20 cellular contexts compared by ENCODE assay signal in genomic region chr13:98447130-98447529, GRCh38.
DNase-seq lines count a peak whose midpoint lies in the region; ATAC-seq and TF ChIP-seq lines count a peak whose summit lies in the region.
"Had no signal": no experiment of that assay in that cellular context is flagged by ENCODE, and none has a peak within 500 bp of the region (broad histone marks: within the 10 kb centered on the region; RNA-seq: fewer than 3 reads in every experiment).

No MANE protein-coding gene starts in this region.

- no peaks in the 10 kb centered on the region for H3K9me3 ChIP-seq in CD4-positive, alpha-beta memory T cell (ENCODE audit: control insufficient read depth in 1 of 2, low read length in 2 of 2)
- H3K9me3 ChIP-seq: SK-N-SH, thyroid gland had no signal

- H3K4me1 Mint-ChIP-seq in CD4-positive, alpha-beta memory T cell, result peaks cover 21 to 51% (median 37%) of the 10 kb centered on the region in 4 donors
- H3K4me1 Mint-ChIP-seq in GM23338 (peaks cover 43% of the 10 kb centered on the region), brain (peaks cover 48% of the 10 kb centered on the region), nephron progenitor cell (peaks cover 61% of the 10 kb centered on the region)
- peaks cover 22% of the 10 kb centered on the region for H3K4me1 Mint-ChIP-seq in activated CD8-positive, alpha-beta memory T cell treated with anti-CD3 and anti-CD28 coated beads, Interleukin-2, amount 10 ng/mL, durations not matched to agents 7 days and 5 days

- POLR2A ChIA-PET in CD4-positive, alpha-beta memory T cell (lab: Charles Lee; ENCODE audit: partially characterized antibody), result interaction anchor here (1.5 to 2.9 kb wide), 2 partner anchors 131 to 205 kb away, joined by 3 to 38 read pairs; no protein-coding TSS in a partner anchor

- H3K79me2 ChIP-seq in GM23338 (replicated peaks; ENCODE audit: insufficient read depth), result peaks cover 7% of the 10 kb centered on the region; the same call in 1 of the 2 replicates

- H3K27me3 Mint-ChIP-seq in CD4-positive, alpha-beta memory T cell, result no peaks in the 10 kb centered on the region
- H3K27me3 Mint-ChIP-seq in GM23338 (ENCODE audit: insufficient read depth, low read depth, poor library complexity) (peaks cover 40% of the 10 kb centered on the region), brain (no peaks in the 10 kb centered on the region), nephron progenitor cell (ENCODE audit: low read depth, poor library complexity) (peaks cover 6% of the 10 kb centered on the region)
- H3K27me3 Mint-ChIP-seq in activated CD8-positive, alpha-beta memory T cell treated with anti-CD3 and anti-CD28 coated beads, Interleukin-2, amount 10 ng/mL, durations not matched to agents 7 days and 5 days, result no peaks in the 10 kb centered on the region
- H3K27me3 Mint-ChIP-seq: dendritic cell treated with granulocyte-macrophage colony-stimulating factor and Interleukin-4, amounts not matched to agents 40 ng/mL and 50 ng/mL, for 4 days had no signal

- ATAC-seq in GM23338 (no peak), GM21447 (IDR thresholded peaks at IDR 0.05; ENCODE audit: unreplicated experiment) (no peak)
- no peak for ATAC-seq in activated CD8-positive, alpha-beta memory T cell treated with anti-CD3 and anti-CD28 coated beads, Interleukin-2, amount 10 ng/mL, durations not matched to agents 7 days and 5 days

- peak overlapping the region; percentile 36 to 92 (median 64) for H3K27ac Mint-ChIP-seq in CD4-positive, alpha-beta memory T cell
- peak overlapping the region; percentile 67 for H3K27ac Mint-ChIP-seq in GM23338
- H3K27ac Mint-ChIP-seq in brain, result peak overlapping the region in 4 of 5 experiments; percentile 12 to 86 (median 66)
- peak overlapping the region; percentile 96 for H3K27ac Mint-ChIP-seq in nephron progenitor cell
- H3K27ac Mint-ChIP-seq in activated CD8-positive, alpha-beta memory T cell treated with anti-CD3 and anti-CD28 coated beads, Interleukin-2, amount 10 ng/mL, durations not matched to agents 7 days and 5 days, result no peak overlapping the region
- H3K27ac Mint-ChIP-seq: dendritic cell treated with granulocyte-macrophage colony-stimulating factor and Interleukin-4, amounts not matched to agents 40 ng/mL and 50 ng/mL, for 4 days had no signal

- H4K20me1 ChIP-seq in GM23338 (replicated peaks; ENCODE audit: insufficient read depth), result no peaks in the 10 kb centered on the region; the same call in 1 of the 2 replicates

- H3K27me3 ChIP-seq in CD4-positive, alpha-beta memory T cell (ENCODE audit: insufficient read depth, low read length), result no peaks in the 10 kb centered on the region
- no peaks in the 10 kb centered on the region for H3K27me3 ChIP-seq in GM23338 (ENCODE audit: insufficient read depth)
- H3K27me3 ChIP-seq: thyroid gland had no signal

- no peak for DNase-seq in CD4-positive, alpha-beta memory T cell
- DNase-seq in GM23338 (ENCODE audit: low spot score) (no peak), nephron progenitor cell (no peak), hippocampal formation (lab: John Stamatoyannopoulos, UW) (no peak)
- no peak for DNase-seq in activated CD8-positive, alpha-beta memory T cell treated with anti-CD3 and anti-CD28 coated beads, Interleukin-2, amount 10 ng/mL, durations not matched to agents 7 days and 5 days
- DNase-seq: activated CD8-positive, alpha-beta memory T cell treated with anti-CD3 and anti-CD28 coated beads for 24 hours; head of caudate nucleus; MV-4-11; NCI-H187; NCI-H526 treated with DMSO at 0.1 percent for 48 hours; RPMI8226; SK-N-SH; stimulated activated naive CD4-positive, alpha-beta T cell treated with Interleukin-2 at 50 U/mL for 16 hours; thyroid gland; WERI-Rb-1 had no signal

- H3F3A ChIP-seq in GM23338 (replicated peaks; ENCODE audit: low read depth), result peaks cover 7% of the 10 kb centered on the region; the same call in 1 of the 2 replicates

- H3K36me3 Mint-ChIP-seq in CD4-positive, alpha-beta memory T cell, result peaks cover 29 to 37% of the 10 kb centered on the region in 2 donors
- peaks cover 41% of the 10 kb centered on the region for H3K36me3 Mint-ChIP-seq in GM23338 (ENCODE audit: low read depth)
- peaks cover 56% of the 10 kb centered on the region for H3K36me3 Mint-ChIP-seq in brain
- peaks cover 47% of the 10 kb centered on the region for H3K36me3 Mint-ChIP-seq in nephron progenitor cell (ENCODE audit: low read depth)
- peaks cover 7% of the 10 kb centered on the region for H3K36me3 Mint-ChIP-seq in activated CD8-positive, alpha-beta memory T cell treated with anti-CD3 and anti-CD28 coated beads, Interleukin-2, amount 10 ng/mL, durations not matched to agents 7 days and 5 days

- no peaks in the 10 kb centered on the region for H3K9me2 ChIP-seq in GM23338 (ENCODE audit: insufficient read depth)
- H3K9me2 ChIP-seq: SK-N-SH had no signal

- no peak overlapping the region for H3K4me3 Mint-ChIP-seq in CD4-positive, alpha-beta memory T cell
- no peak overlapping the region for H3K4me3 Mint-ChIP-seq in GM23338
- no peak overlapping the region for H3K4me3 Mint-ChIP-seq in brain
- H3K4me3 Mint-ChIP-seq in nephron progenitor cell, result no peak overlapping the region
- H3K4me3 Mint-ChIP-seq in activated CD8-positive, alpha-beta memory T cell treated with anti-CD3 and anti-CD28 coated beads, Interleukin-2, amount 10 ng/mL, durations not matched to agents 7 days and 5 days, result no peak overlapping the region
- H3K4me3 Mint-ChIP-seq: activated T-helper 1 cell treated with anti-CD3 and anti-CD28 coated beads, Interleukin-12 subunit alpha, Interleukin-12 subunit beta, Interleukin-2, Interleukin-4 antibody, amounts not matched to agents 30 ng/mL and 10 ng/mL and 1 ng/mL, durations not matched to agents 14 hours and 24 hours and 36 hours; dendritic cell treated with granulocyte-macrophage colony-stimulating factor and Interleukin-4, amounts not matched to agents 40 ng/mL and 50 ng/mL, for 4 days; nephron had no signal

- H3K4me3 ChIP-seq in CD4-positive, alpha-beta memory T cell (ENCODE audit: low read length in 2 of 2), result no peak overlapping the region
- H3K4me3 ChIP-seq in GM23338, result no peak overlapping the region
- H3K4me3 ChIP-seq: thyroid gland had no signal

- intact Hi-C loops in CD4-positive, alpha-beta memory T cell (cut with micrococcal nuclease), result no loop called here

- H3K4me2 ChIP-seq in GM23338, result no peak overlapping the region
- H3K4me2 ChIP-seq: SK-N-SH had no signal

- no peak overlapping the region for H3K27ac ChIP-seq in CD4-positive, alpha-beta memory T cell (ENCODE audit: low read depth, low read length)
- H3K27ac ChIP-seq in GM23338 (ENCODE audit: low read depth), result no peak overlapping the region
- H3K27ac ChIP-seq: WERI-Rb-1 had no signal

- H3K36me3 ChIP-seq in CD4-positive, alpha-beta memory T cell (ENCODE audit: insufficient read depth, low read length), result peaks cover 13% of the 10 kb centered on the region
- peaks cover 10% of the 10 kb centered on the region; the same call in 1 of the 2 replicates for H3K36me3 ChIP-seq in GM23338 (ENCODE audit: insufficient read depth)

- H3K9me3 Mint-ChIP-seq in CD4-positive, alpha-beta memory T cell, result no peaks in the 10 kb centered on the region
- H3K9me3 Mint-ChIP-seq in GM23338 (no peaks in the 10 kb centered on the region; the same call in 2 of the 3 replicates), brain (no peaks in the 10 kb centered on the region), nephron progenitor cell (no peaks in the 10 kb centered on the region)
- H3K9me3 Mint-ChIP-seq in activated CD8-positive, alpha-beta memory T cell treated with anti-CD3 and anti-CD28 coated beads, Interleukin-2, amount 10 ng/mL, durations not matched to agents 7 days and 5 days (ENCODE audit: low read depth), result no peaks in the 10 kb centered on the region
- H3K9me3 Mint-ChIP-seq: activated T-helper 1 cell treated with anti-CD3 and anti-CD28 coated beads, Interleukin-12 subunit alpha, Interleukin-12 subunit beta, Interleukin-2, Interleukin-4 antibody, amounts not matched to agents 30 ng/mL and 10 ng/mL and 1 ng/mL, durations not matched to agents 14 hours and 24 hours and 36 hours; dendritic cell treated with granulocyte-macrophage colony-stimulating factor and Interleukin-4, amounts not matched to agents 40 ng/mL and 50 ng/mL, for 4 days; nephron had no signal

- peaks cover 31% of the 10 kb centered on the region for H3K4me1 ChIP-seq in CD4-positive, alpha-beta memory T cell (ENCODE audit: insufficient read depth, low read length)
- peaks cover 30% of the 10 kb centered on the region for H3K4me1 ChIP-seq in GM23338 (ENCODE audit: insufficient read depth)

- CTCF ChIA-PET in CD4-positive, alpha-beta memory T cell (lab: Charles Lee; ENCODE audit: partially characterized antibody), result interaction anchor here (0.8 to 9.5 kb wide), 13 partner anchors 9 to 228 kb away, joined by 3 to 345 read pairs (median 10); no protein-coding TSS in a partner anchor
- CTCF ChIA-PET in activated CD8-positive, alpha-beta memory T cell treated with anti-CD3 and anti-CD28 coated beads, Interleukin-2, amount 10 ng/mL, durations not matched to agents 7 days and 5 days (lab: Charles Lee), result interaction anchor here (1.0 to 6.0 kb wide), 6 partner anchors 8 to 226 kb away, joined by 3 to 124 read pairs (median 10); no protein-coding TSS in a partner anchor

- no peak overlapping the region for H2AFZ ChIP-seq in GM23338

- no peak for TF ChIP-seq CTCF in GM23338 (conservative IDR thresholded peaks at IDR 0.05; ENCODE audit: low read depth in 2 of 2)
- no peak for TF ChIP-seq CTCF in brain (conservative IDR thresholded peaks at IDR 0.05)
- TF ChIP-seq CTCF in nephron progenitor cell (IDR thresholded peaks at IDR 0.05), result no peak

TF ChIP-seq in GM23338, 12 proteins besides CTCF, POLR2A, EP300 and RAD21:
- TF ChIP-seq CREB1 (CRISPR knock-in tag; IDR thresholded peaks at IDR 0.05; ENCODE audit: low read depth), result no peak
- TF ChIP-seq, protein P1, sequence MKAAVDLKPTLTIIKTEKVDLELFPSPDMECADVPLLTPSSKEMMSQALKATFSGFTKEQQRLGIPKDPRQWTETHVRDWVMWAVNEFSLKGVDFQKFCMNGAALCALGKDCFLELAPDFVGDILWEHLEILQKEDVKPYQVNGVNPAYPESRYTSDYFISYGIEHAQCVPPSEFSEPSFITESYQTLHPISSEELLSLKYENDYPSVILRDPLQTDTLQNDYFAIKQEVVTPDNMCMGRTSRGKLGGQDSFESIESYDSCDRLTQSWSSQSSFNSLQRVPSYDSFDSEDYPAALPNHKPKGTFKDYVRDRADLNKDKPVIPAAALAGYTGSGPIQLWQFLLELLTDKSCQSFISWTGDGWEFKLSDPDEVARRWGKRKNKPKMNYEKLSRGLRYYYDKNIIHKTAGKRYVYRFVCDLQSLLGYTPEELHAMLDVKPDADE (IDR thresholded peaks at IDR 0.05), result no peak
- TF ChIP-seq ZNF331 (CRISPR knock-in tag; IDR thresholded peaks at IDR 0.05; ENCODE audit: low read depth), result no peak
- no peak for TF ChIP-seq STAT1 (IDR thresholded peaks at IDR 0.05; ENCODE audit: unreplicated experiment)
- TF ChIP-seq POLR2AphosphoS5 (IDR thresholded peaks at IDR 0.05; ENCODE audit: low read depth), result no peak; the same call in 1 of the 2 replicates
- TF ChIP-seq EZH2 (IDR thresholded peaks at IDR 0.05; ENCODE audit: low read depth, unreplicated experiment), result no peak
- no peak for TF ChIP-seq EZH2phosphoT487 (IDR thresholded peaks at IDR 0.05; ENCODE audit: unreplicated experiment)
- no peak for TF ChIP-seq ZNF114 (CRISPR knock-in tag; IDR thresholded peaks at IDR 0.05)
TF ChIP-seq in GM23338: peak in this region for 0.
